ENCODE assay signal across 8 cellular contexts in the genomic region with DNA sequence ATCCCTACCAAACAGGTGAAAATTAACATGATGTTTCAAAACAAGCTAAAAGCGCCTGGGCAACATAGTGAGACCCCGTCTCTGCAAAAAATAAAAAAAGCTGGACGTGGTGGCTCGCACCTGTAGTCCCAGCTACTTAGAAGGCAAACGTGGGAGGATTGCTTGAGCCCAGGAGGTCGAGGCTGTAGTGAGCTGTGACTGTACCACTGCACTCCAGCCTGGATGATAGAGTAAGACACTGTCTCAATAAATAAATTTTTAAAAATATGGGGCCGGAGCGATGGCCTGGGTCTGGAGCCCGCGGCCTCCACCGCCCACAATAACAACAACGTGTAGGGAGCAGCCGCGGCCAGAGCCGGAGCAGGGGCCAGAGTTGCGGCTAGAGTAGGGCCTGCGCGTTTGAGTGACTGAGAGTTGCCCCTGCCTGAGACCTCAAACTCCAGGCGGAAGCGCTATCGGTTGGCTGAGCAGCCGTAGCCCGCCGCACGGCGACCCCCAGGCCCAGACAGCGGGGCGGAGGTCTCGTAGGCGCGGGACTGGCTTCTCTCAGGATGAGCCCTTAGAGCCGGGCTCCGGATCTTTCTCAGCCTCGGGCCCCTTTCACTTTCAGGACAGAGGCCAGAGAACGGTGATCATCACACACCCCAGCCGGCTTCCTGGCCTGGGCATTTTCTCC. TPM values are rescaled to one million over a fixed set of nuclear protein-coding genes. Genes with fewer than 3 reads are reported as not detected.
DNase-seq lines count a peak whose midpoint lies in the region; FAIRE-seq and TF ChIP-seq lines count a peak whose summit lies in the region.

No MANE protein-coding gene starts in this region.

- no peak overlapping the region for H2BK5ac ChIP-seq in mesenchymal stem cell (ENCODE audit: low read depth, low read length, poor library complexity, severe bottlenecking)

- no peak overlapping the region for H2BK12ac ChIP-seq in mesenchymal stem cell (ENCODE audit: low read length in 2 of 2)

- 90% methylated on average over 36 of the region's 36 CpGs for WGBS in mesenchymal stem cell

- no peak overlapping the region for H2AFZ ChIP-seq in mesenchymal stem cell (ENCODE audit: low read depth, low read length)

- no peak overlapping the region for H3K27ac ChIP-seq in mesenchymal stem cell (ENCODE audit: low read length, poor library complexity, severe bottlenecking)

- peaks cover 0 to 7% of the 10 kb centered on the region in 2 experiments for H3K36me3 ChIP-seq in mesenchymal stem cell (ENCODE audit: control insufficient read depth in 1 of 2, insufficient read depth in 2 of 2, low read depth in 1 of 2, low read length in 2 of 2)

- H4K91ac ChIP-seq in mesenchymal stem cell (ENCODE audit: low read length): no peak overlapping the region

- no peak overlapping the region for H3K14ac ChIP-seq in mesenchymal stem cell (ENCODE audit: low read length in 2 of 2)

- in situ Hi-C loops in G401 (cut with HindIII; ENCODE audit: low sequenced_read_pairs): no loop called here

- no peak overlapping the region for H2AK5ac ChIP-seq in mesenchymal stem cell (ENCODE audit: low read length, severe bottlenecking)

- H2BK15ac ChIP-seq in mesenchymal stem cell (ENCODE audit: low read depth, poor library complexity, severe bottlenecking): no peak overlapping the region

- no peaks in the 10 kb centered on the region for H3K9me3 ChIP-seq in mesenchymal stem cell (ENCODE audit: control insufficient read depth, low read length)

- H3K79me1 ChIP-seq in mesenchymal stem cell (replicated peaks; ENCODE audit: low read length, poor library complexity, severe bottlenecking): no peaks in the 10 kb centered on the region

- H3K23ac ChIP-seq in mesenchymal stem cell (ENCODE audit: low read length in 2 of 2): no peak overlapping the region

- H3K4ac ChIP-seq in mesenchymal stem cell (ENCODE audit: low read depth in 1 of 2, low read length in 2 of 2): no peak overlapping the region

- H3K4me2 ChIP-seq in mesenchymal stem cell (ENCODE audit: low read length, poor library complexity, severe bottlenecking): no peak overlapping the region

- H3K18ac ChIP-seq in mesenchymal stem cell (ENCODE audit: low read depth in 1 of 2, low read length in 2 of 2): no peak overlapping the region

- no peak for FAIRE-seq in HTR-8/SVneo (lab: Jason Lieb, UNC)

- H3K4me3 ChIP-seq in HFF-Myc (replicated peaks; ENCODE audit: low read depth, low read length) (0 out of 2 replicates have a peak overlapping the region, but pooled peaks have one; percentile 5), cardiac fibroblast (replicated peaks in 1 of 2; ENCODE audit: low read depth in 2 of 2, low read length in 2 of 2) (peak overlapping the region; percentile 38 to 42), mesenchymal stem cell (ENCODE audit: insufficient read depth in 1 of 2, low read depth in 1 of 2, low read length in 2 of 2) (peak overlapping the region in 1 of 2 experiments; percentile 78)

- DNase-seq in AG20443 (ENCODE audit: low spot score) (peak; percentile 64), HFF-Myc (ENCODE audit: extremely low read depth, low read depth) (no peak), cardiac fibroblast (ENCODE audit: low read depth in 2 of 2) (peak; percentile 17 to 23), mesenchymal stem cell (no peak), amniotic stem cell (lab: John Stamatoyannopoulos, UW) (no peak), HCEC 1CT (no peak), G401 (ENCODE audit: low spot score) (no peak), HTR-8/SVneo (ENCODE audit: insufficient read length, low spot score) (no peak)

- H2BK120ac ChIP-seq in mesenchymal stem cell (ENCODE audit: low read depth, low read length): no peak overlapping the region

- H3K9ac ChIP-seq in mesenchymal stem cell (ENCODE audit: low read length): peak overlapping the region; percentile 80

- no peaks in the 10 kb centered on the region for H3K4me1 ChIP-seq in mesenchymal stem cell (ENCODE audit: control insufficient read depth, insufficient read depth, low read depth, low read length)

- TF ChIP-seq CTCF in HFF-Myc (IDR thresholded peaks at IDR 0.05; ENCODE audit: low read depth, low read length, missing control alignments): no peak
- TF ChIP-seq CTCF in cardiac fibroblast (IDR thresholded peaks at IDR 0.05; ENCODE audit: low read depth, low read length): no peak

- no peak overlapping the region for H4K8ac ChIP-seq in mesenchymal stem cell (ENCODE audit: low read length)

- no peaks in the 10 kb centered on the region for H3K27me3 ChIP-seq in mesenchymal stem cell (ENCODE audit: control insufficient read depth in 1 of 2, insufficient read depth in 1 of 2, low read length in 2 of 2)

RNA-seq across cellular contexts. Expression of a gene that starts 41.4 kb away (rescaled TPM):
- 6.8 TPM for polyA plus RNA-seq in mesenchymal stem cell (2013, experiment 1 of 2)
- polyA plus RNA-seq in mesenchymal stem cell (2013, experiment 2 of 2): 7.2 TPM
- 18.8 and 30.2 TPM in 2 replicates for total RNA-seq in G401 (2014; rRNA removed; shearing (Covaris generic))

Comparison
In these comparisons a context has a peak if more than half of its experiments do, and no peak if none do; other contexts are left out.
1. DNase-seq: peak in AG20443 (single experiment) and cardiac fibroblast (2 of 2); none in HFF-Myc (single experiment), mesenchymal stem cell (single experiment), amniotic stem cell (single experiment), HCEC 1CT (single experiment), G401 (single experiment) and HTR-8/SVneo (single experiment).